ENCODE assay signal across 8 cellular contexts in genomic region chr15:40511472-40512133, GRCh38. TPM values are rescaled to one million over a fixed set of nuclear protein-coding genes. Genes with fewer than 3 reads are reported as not detected.
DNase-seq lines count a peak whose midpoint lies in the region; ATAC-seq and TF ChIP-seq lines count a peak whose summit lies in the region.

No MANE protein-coding gene starts in this region.

- H2AFZ ChIP-seq in KMS-11 (ENCODE audit: low read depth) (peak overlapping the region; percentile 61; the same call in 1 of the 2 replicates), neuron (ENCODE audit: low read depth, low read length) (no peak overlapping the region)

- peaks cover 16% of the 10 kb centered on the region for H3K4me1 Mint-ChIP-seq in activated T-helper 17 cell treated with anti-CD3 and anti-CD28 coated beads, Interleukin-2, amount 50 U/mL, for 72 hours

- peaks cover 49% of the 10 kb centered on the region for H3K27me3 Mint-ChIP-seq in activated T-helper 17 cell treated with anti-CD3 and anti-CD28 coated beads, Interleukin-2, amount 50 U/mL, for 72 hours

- peak overlapping the region; percentile 77 for H3K4me3 Mint-ChIP-seq in activated T-helper 17 cell treated with anti-CD3 and anti-CD28 coated beads, Interleukin-2, amount 50 U/mL, for 72 hours

- H3K27me3 ChIP-seq in KMS-11 (ENCODE audit: insufficient read depth, low read depth) (peaks cover 2% of the 10 kb centered on the region; the same call in 1 of the 2 replicates), neuron (ENCODE audit: insufficient read depth, low read length) (peaks cover 7% of the 10 kb centered on the region)

- no peak overlapping the region for H3K4me3 ChIP-seq in KMS-11 (IDR thresholded peaks at IDR 0.05; ENCODE audit: insufficient read depth, low read depth, low read length)
- H3K4me3 ChIP-seq in neuron (ENCODE audit: low read length) = peak overlapping the region; percentile 27

- no peaks in the 10 kb centered on the region for H3K36me3 Mint-ChIP-seq in activated T-helper 17 cell treated with anti-CD3 and anti-CD28 coated beads, Interleukin-2, amount 50 U/mL, for 72 hours (ENCODE audit: low read depth)

- peak; percentile 46 for ATAC-seq in GM18511 (IDR thresholded peaks at IDR 0.05; ENCODE audit: unreplicated experiment)
- ATAC-seq in activated T-helper 17 cell treated with anti-CD3 and anti-CD28 coated beads, Interleukin-2, amount 50 U/mL, for 72 hours (replicated peaks) = peak; percentile 59

- H3K36me3 ChIP-seq in KMS-11 (ENCODE audit: insufficient read depth) = no peaks in the 10 kb centered on the region
- no peaks in the 10 kb centered on the region for H3K36me3 ChIP-seq in neuron (ENCODE audit: insufficient read depth, low read length)

- H3K27ac Mint-ChIP-seq in activated T-helper 17 cell treated with anti-CD3 and anti-CD28 coated beads, Interleukin-2, amount 50 U/mL, for 72 hours = no peak overlapping the region

- peak overlapping the region; percentile 48; the same call in 1 of the 2 replicates for H3K4me2 ChIP-seq in KMS-11

- no peak overlapping the region; the same call in 1 of the 2 replicates for H3K9ac ChIP-seq in KMS-11

- DNase-seq in AG20443 (ENCODE audit: low spot score) (peak; percentile 91), globus pallidus (ENCODE audit: low spot score) (peak; percentile 28), foreskin melanocyte (no peak), NCI-H526 treated with DMSO at 0.1 percent for 48 hours (lab: John Stamatoyannopoulos, UW) (no peak)

- no peak overlapping the region for H3K27ac ChIP-seq in KMS-11

- H3K9me3 ChIP-seq in neuron (ENCODE audit: low read length) = no peaks in the 10 kb centered on the region

- H3K4me1 ChIP-seq in KMS-11 (ENCODE audit: low read depth, poor library complexity, severe bottlenecking) (peaks cover 10% of the 10 kb centered on the region), neuron (ENCODE audit: insufficient read depth, low read length) (peaks cover 2% of the 10 kb centered on the region)

- no peaks in the 10 kb centered on the region for H3K9me3 Mint-ChIP-seq in activated T-helper 17 cell treated with anti-CD3 and anti-CD28 coated beads, Interleukin-2, amount 50 U/mL, for 72 hours

- H3K79me2 ChIP-seq in KMS-11 (ENCODE audit: insufficient read depth, low read depth) = no peaks in the 10 kb centered on the region

- no peaks in the 10 kb centered on the region for H4K20me1 ChIP-seq in KMS-11 (ENCODE audit: insufficient read depth)

- TF ChIP-seq CTCF in KMS-11 (conservative IDR thresholded peaks at IDR 0.05; ENCODE audit: low read depth, low read length) = no peak

RNA-seq across cellular contexts. Expression of gene CHST14, which starts 40.8 kb away (rescaled TPM):
- 10 to 100 TPM in 1 of 2 donors, 1 to 10 TPM in 1; 6.0 to 12.1 TPM for total RNA-seq in activated T-helper 17 cell treated with anti-CD3 and anti-CD28 coated beads, Interleukin-2, amount 50 U/mL, for 72 hours

RNA-seq across cellular contexts. Expression of gene CCDC32, which starts 53.2 kb away (rescaled TPM):
- 10 to 100 TPM; 34.9 to 41.3 TPM for total RNA-seq in activated T-helper 17 cell treated with anti-CD3 and anti-CD28 coated beads, Interleukin-2, amount 50 U/mL, for 72 hours

RNA-seq across cellular contexts. Expression of gene RPUSD2, which starts 57.5 kb away (rescaled TPM):
- total RNA-seq in activated T-helper 17 cell treated with anti-CD3 and anti-CD28 coated beads, Interleukin-2, amount 50 U/mL, for 72 hours = 10 to 100 TPM in 1 of 2 donors, 1 to 10 TPM in 1; 8.5 to 14.2 TPM

Comparison
In these comparisons a context has a peak if more than half of its experiments do, and no peak if none do; other contexts are left out.
1. DNase-seq: peak in AG20443 (single experiment) and globus pallidus (single experiment); none in foreskin melanocyte (single experiment) and NCI-H526 treated with DMSO at 0.1 percent for 48 hours (single experiment).